ENCODE assay signal across 11 cellular contexts in genomic region chr16:57528499-57529323, GRCh38. TPM values are rescaled to one million over a fixed set of nuclear protein-coding genes. Genes with fewer than 3 reads are reported as not detected.
A peak's percentile ranks its signal among the peaks of the same experiment; 100 is the strongest.
DNase-seq lines count a peak whose midpoint lies in the region; ATAC-seq and TF ChIP-seq lines count a peak whose summit lies in the region.
"Had no signal": no experiment of that assay in that cellular context is flagged by ENCODE, and none has a peak within 500 bp of the region (broad histone marks: within the 10 kb centered on the region; RNA-seq: fewer than 3 reads in every experiment).

No MANE protein-coding gene starts in this region.

- WGBS in HUES64, result 3% methylated on average over 119 of the region's 119 CpGs
- 17 to 33% methylated on average over 67 to 119 of the region's 119 CpGs for WGBS in endodermal cell (ENCODE audit: insufficient coverage in 1 of 2, insufficient read length in 1 of 2), 2 experiments

- H3K4me1 ChIP-seq in BLaER1, result peaks cover 53% of the 10 kb centered on the region
- H3K4me1 ChIP-seq in HUES64 (ENCODE audit: insufficient read depth, low read length), result peaks cover 24% of the 10 kb centered on the region
- no peaks in the 10 kb centered on the region for H3K4me1 ChIP-seq in endodermal cell (ENCODE audit: control insufficient read depth, insufficient read depth, low read length)

- H3K9me3 ChIP-seq in BLaER1 (no peaks in the 10 kb centered on the region), HUES64 (ENCODE audit: insufficient read depth, low read depth, low read length) (no peaks in the 10 kb centered on the region), endodermal cell (ENCODE audit: control insufficient read depth, low read length) (no peaks in the 10 kb centered on the region)

- H3K4me2 ChIP-seq in BLaER1, result peak overlapping the region; percentile 83

- H3K9me3 Mint-ChIP-seq in endodermal cell, result no peaks in the 10 kb centered on the region
- no peaks in the 10 kb centered on the region for H3K9me3 Mint-ChIP-seq in natural killer cell treated with Interleukin-12 subunit alpha and Interleukin-12 subunit beta and Interleukin-15 and Interleukin-18, amount 100 ng/mL, for 72 hours
- H3K9me3 Mint-ChIP-seq: activated T-cell treated with anti-CD3 and anti-CD28 coated beads, Interleukin-2, amount 50 U/mL, for 72 hours had no signal

- H3K4me3 Mint-ChIP-seq in endodermal cell, result peak overlapping the region; percentile 58
- no peak overlapping the region for H3K4me3 Mint-ChIP-seq in natural killer cell treated with Interleukin-12 subunit alpha and Interleukin-12 subunit beta and Interleukin-15 and Interleukin-18, amount 100 ng/mL, for 72 hours
- H3K4me3 Mint-ChIP-seq: activated T-cell treated with anti-CD3 and anti-CD28 coated beads, Interleukin-2, amount 50 U/mL, for 72 hours had no signal

- H3K27ac ChIP-seq in BLaER1 (peak overlapping the region; percentile 72), HUES64 (ENCODE audit: low read depth, low read length) (peak overlapping the region; percentile 52; the same call in 1 of the 2 replicates), endodermal cell (ENCODE audit: low read depth, low read length) (no peak overlapping the region)

- no peaks in the 10 kb centered on the region for H4K20me1 ChIP-seq in BLaER1

- no peak overlapping the region for H3K27ac Mint-ChIP-seq in endodermal cell
- no peak overlapping the region for H3K27ac Mint-ChIP-seq in natural killer cell treated with Interleukin-12 subunit alpha and Interleukin-12 subunit beta and Interleukin-15 and Interleukin-18, amount 100 ng/mL, for 72 hours

- peak; percentile 95 for DNase-seq in endodermal cell
- DNase-seq in natural killer cell treated with Interleukin-12 subunit alpha and Interleukin-12 subunit beta and Interleukin-15 and Interleukin-18, amount 100 ng/mL, for 72 hours (ENCODE audit: low spot score), result peak; percentile 54
- DNase-seq in COR-L47 (lab: John Stamatoyannopoulos, UW), result no peak
- no peak for DNase-seq in NCI-H1092 (lab: John Stamatoyannopoulos, UW)
- no peak for DNase-seq in germinal center (ENCODE audit: low spot score)
- DNase-seq: activated T-cell treated with anti-CD3 and anti-CD28 coated beads, Interleukin-2, amount 50 U/mL, for 72 hours; NCI-H187 had no signal

- H3K4me1 Mint-ChIP-seq in endodermal cell, result peaks cover 41% of the 10 kb centered on the region
- peaks cover 43 to 50% of the 10 kb centered on the region in 2 donors for H3K4me1 Mint-ChIP-seq in natural killer cell treated with Interleukin-12 subunit alpha and Interleukin-12 subunit beta and Interleukin-15 and Interleukin-18, amount 100 ng/mL, for 72 hours (ENCODE audit: low read depth in 2 of 2)

- H3K36me3 Mint-ChIP-seq in endodermal cell (ENCODE audit: low read depth), result peaks cover 6% of the 10 kb centered on the region
- H3K36me3 Mint-ChIP-seq in natural killer cell treated with Interleukin-12 subunit alpha and Interleukin-12 subunit beta and Interleukin-15 and Interleukin-18, amount 100 ng/mL, for 72 hours, result no peaks in the 10 kb centered on the region

- H3K36me3 ChIP-seq in BLaER1 (peaks cover 20% of the 10 kb centered on the region), HUES64 (ENCODE audit: insufficient read depth, low read length) (no peaks in the 10 kb centered on the region), endodermal cell (ENCODE audit: control insufficient read depth, insufficient read depth, low read length) (no peaks in the 10 kb centered on the region)

- peaks cover 38% of the 10 kb centered on the region for H3K27me3 Mint-ChIP-seq in endodermal cell (ENCODE audit: insufficient read depth)
- no peaks in the 10 kb centered on the region for H3K27me3 Mint-ChIP-seq in natural killer cell treated with Interleukin-12 subunit alpha and Interleukin-12 subunit beta and Interleukin-15 and Interleukin-18, amount 100 ng/mL, for 72 hours

- H3K27me3 ChIP-seq in BLaER1 (no peaks in the 10 kb centered on the region), HUES64 (ENCODE audit: insufficient read depth, low read length) (peaks cover 8% of the 10 kb centered on the region), endodermal cell (ENCODE audit: control insufficient read depth, insufficient read depth, low read length, poor library complexity, severe bottlenecking) (peaks cover 18% of the 10 kb centered on the region)

- no peak for TF ChIP-seq CTCF in endodermal cell (conservative IDR thresholded peaks at IDR 0.05)

- no peak for ATAC-seq in natural killer cell treated with Interleukin-12 subunit alpha and Interleukin-12 subunit beta and Interleukin-15 and Interleukin-18, amount 100 ng/mL, for 72 hours
- no peak for ATAC-seq in HG03457 (IDR thresholded peaks at IDR 0.05; ENCODE audit: unreplicated experiment)

- no peak overlapping the region for H3K4me3 ChIP-seq in BLaER1
- peak overlapping the region; percentile 61 for H3K4me3 ChIP-seq in HUES64 (ENCODE audit: low read length)
- no peak overlapping the region for H3K4me3 ChIP-seq in endodermal cell (ENCODE audit: low read length)

- H3K9ac ChIP-seq in BLaER1 (peak overlapping the region; percentile 21; the same call in 1 of the 2 replicates), HUES64 (ENCODE audit: low read depth, low read length) (peak overlapping the region; percentile 78), endodermal cell (ENCODE audit: extremely low read depth, low read length, poor library complexity, severe bottlenecking) (peak overlapping the region; percentile 20)

RNA-seq across cellular contexts. Expression of gene CCDC102A, which starts 7.7 kb away (rescaled TPM):
- 6.1 TPM for polyA plus RNA-seq in HUES64 (2013, experiment 1 of 2)
- 4.8 TPM for polyA plus RNA-seq in HUES64 (2013, experiment 2 of 2)
- 1 to 10 TPM; 6.7 to 9.8 TPM for total RNA-seq in endodermal cell
- 5.0 TPM for polyA plus RNA-seq in endodermal cell (2013, experiment 1 of 2)
- 5.5 TPM for polyA plus RNA-seq in endodermal cell (2013, experiment 2 of 2)
- total RNA-seq in natural killer cell treated with Interleukin-12 subunit alpha and Interleukin-12 subunit beta and Interleukin-15 and Interleukin-18, amount 100 ng/mL, for 72 hours, result 10 to 100 TPM; 13.9 to 21.5 TPM
- polyA plus RNA-seq: CD14-positive monocyte had no signal

RNA-seq across cellular contexts. Expression of gene ADGRG5, which starts 13.7 kb away (rescaled TPM):
- 6.3 TPM for polyA plus RNA-seq in HUES64 (2013, experiment 1 of 2)
- polyA plus RNA-seq in HUES64 (2013, experiment 2 of 2), result 4.1 TPM
- total RNA-seq in endodermal cell, result 1 to 10 TPM; 3.6 to 4.8 TPM
- polyA plus RNA-seq in endodermal cell (2013, experiment 1 of 2), result 0.93 TPM
- 0.29 TPM for polyA plus RNA-seq in endodermal cell (2013, experiment 2 of 2)
- 10 to 100 TPM; 86.8 to 95.0 TPM for total RNA-seq in natural killer cell treated with Interleukin-12 subunit alpha and Interleukin-12 subunit beta and Interleukin-15 and Interleukin-18, amount 100 ng/mL, for 72 hours

RNA-seq across cellular contexts. Expression of gene DOK4, which starts 42.4 kb away (rescaled TPM):
- 18.2 TPM for polyA plus RNA-seq in HUES64 (2013, experiment 1 of 2)
- polyA plus RNA-seq in HUES64 (2013, experiment 2 of 2), result 21.0 TPM
- total RNA-seq in endodermal cell, result 10 to 100 TPM; 17.9 to 22.1 TPM
- 26.6 TPM for polyA plus RNA-seq in endodermal cell (2013, experiment 1 of 2)
- 27.8 TPM for polyA plus RNA-seq in endodermal cell (2013, experiment 2 of 2)
- total RNA-seq in natural killer cell treated with Interleukin-12 subunit alpha and Interleukin-12 subunit beta and Interleukin-15 and Interleukin-18, amount 100 ng/mL, for 72 hours, result 1 to 10 TPM; 4.2 to 6.5 TPM

Comparison
In these comparisons a context has a peak if more than half of its experiments do, and no peak if none do; other contexts are left out.
1. H3K9ac ChIP-seq: peak in every context shown above with its lines; median percentile 78 in HUES64; 21 in BLaER1; 20 in endodermal cell.
2. DNase-seq: peak in endodermal cell (single experiment) and natural killer cell treated with Interleukin-12 subunit alpha and Interleukin-12 subunit beta and Interleukin-15 and Interleukin-18, amount 100 ng/mL, for 72 hours (single experiment); none in COR-L47 (single experiment), NCI-H1092 (single experiment) and germinal center (single experiment).
3. RNA of gene ADGRG5, which starts 13.7 kb away (total RNA-seq): 86.8 to 95.0 TPM in natural killer cell treated with Interleukin-12 subunit alpha and Interleukin-12 subunit beta and Interleukin-15 and Interleukin-18, amount 100 ng/mL, for 72 hours; 3.6 to 4.8 TPM in endodermal cell; every median in the first group is over 10 times any median in the second.